ENCODE assay signal across 8 cellular contexts in the genomic region with DNA sequence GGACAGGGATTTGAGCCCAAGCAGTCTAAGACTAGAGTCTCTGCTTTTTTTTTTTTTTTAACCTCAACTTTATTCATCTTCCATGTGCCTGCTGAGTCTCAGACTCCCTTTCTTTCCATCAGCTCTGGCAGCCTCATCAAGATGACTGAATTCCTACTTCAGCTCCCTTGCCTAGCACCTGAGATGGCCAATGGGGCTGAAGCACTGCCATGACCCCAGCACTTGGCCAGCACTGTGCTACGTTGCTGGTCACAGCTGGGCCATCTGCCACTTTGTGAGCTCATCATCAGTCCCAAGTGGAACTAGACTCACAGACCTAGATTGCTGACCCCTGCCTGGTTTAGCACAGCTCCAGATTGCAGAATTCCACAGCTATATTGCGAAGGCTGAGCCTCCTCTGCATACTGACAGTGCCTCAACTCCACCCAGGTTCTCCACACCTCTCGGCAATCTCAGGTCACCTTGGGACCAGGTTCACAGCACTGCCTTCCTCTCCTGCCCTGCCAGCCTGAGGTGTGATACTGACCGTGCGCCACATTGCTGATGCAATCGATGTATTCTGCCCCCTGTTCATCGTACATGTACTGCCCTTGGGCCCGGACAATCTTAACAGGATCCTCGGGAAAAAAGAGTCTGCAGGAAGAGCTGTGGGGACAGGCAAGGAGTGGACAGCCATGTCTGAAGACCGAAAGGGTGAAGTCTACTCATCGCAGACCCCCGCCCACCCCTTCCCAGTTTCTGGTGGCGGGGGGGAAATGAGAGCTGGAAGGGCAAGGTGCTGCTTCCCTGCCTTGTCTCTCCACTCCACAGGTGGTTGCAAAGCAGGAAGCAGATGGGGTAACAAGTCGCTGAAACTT. TPM values are rescaled to one million over a fixed set of nuclear protein-coding genes. Genes with fewer than 3 reads are reported as not detected.
DNase-seq lines count a peak whose midpoint lies in the region; ATAC-seq, FAIRE-seq and TF ChIP-seq lines count a peak whose summit lies in the region.

No MANE protein-coding gene starts in this region.

- no peak for FAIRE-seq in kidney (lab: Jason Lieb, UNC)

- H3K79me2 ChIP-seq in SK-N-SH (ENCODE audit: insufficient read depth) = peaks cover 28% of the 10 kb centered on the region

- H3K36me3 ChIP-seq in SK-N-SH (replicated peaks in 1 of 2; ENCODE audit: control insufficient read depth in 1 of 2, insufficient read depth in 2 of 2, low read length in 1 of 2) (peaks cover 7 to 27% of the 10 kb centered on the region in 2 experiments), kidney (ENCODE audit: control insufficient read depth in 1 of 2, insufficient read depth in 2 of 2, low read length in 2 of 2) (peaks cover 11 to 28% of the 10 kb centered on the region in 2 donors), subcutaneous abdominal adipose tissue (ENCODE audit: control insufficient read depth in 5 of 5, insufficient read depth in 5 of 5, low read length in 5 of 5) (peaks cover 3 to 47% (median 31%) of the 10 kb centered on the region in 5 donors)

- TF ChIP-seq EP300 in SK-N-SH (IDR thresholded peaks at IDR 0.05; ENCODE audit: borderline replicate concordance in 1 of 2, low read depth in 1 of 2, low read length in 1 of 2) = no peak

- peak overlapping the region; percentile 87 for H3K4me3 ChIP-seq in SK-N-SH (ENCODE audit: low read depth in 2 of 2, low read length in 1 of 2)
- peak overlapping the region; percentile 79 to 82 for H3K4me3 ChIP-seq in kidney (ENCODE audit: low read length in 2 of 2)
- H3K4me3 ChIP-seq in subcutaneous abdominal adipose tissue (ENCODE audit: low read depth in 1 of 5, low read length in 5 of 5) = peak overlapping the region; percentile 83 to 87 (median 84)

- no peaks in the 10 kb centered on the region for H4K20me1 ChIP-seq in SK-N-SH (ENCODE audit: insufficient read depth)

- H3K4me1 ChIP-seq in SK-N-SH (ENCODE audit: control insufficient read depth in 1 of 2, insufficient read depth in 2 of 2, low read depth in 1 of 2, low read length in 1 of 2) = peaks cover 11 to 31% of the 10 kb centered on the region in 2 experiments; a peak in 2 of 4 replicates
- H3K4me1 ChIP-seq in kidney (ENCODE audit: control insufficient read depth in 1 of 2, insufficient read depth in 1 of 2, low read depth in 1 of 2, low read length in 2 of 2) = peaks cover 13 to 24% of the 10 kb centered on the region in 2 donors
- peaks cover 10 to 71% (median 46%) of the 10 kb centered on the region in 5 donors for H3K4me1 ChIP-seq in subcutaneous abdominal adipose tissue (ENCODE audit: control insufficient read depth in 5 of 5, insufficient read depth in 5 of 5, low read length in 5 of 5)

- in situ Hi-C loops in GM13977 (cut with MboI; ENCODE audit: low pct_unique_long_range_greater_than_20kb, low sequenced_read_pairs, unreplicated experiment) = no loop called here

- H3F3A ChIP-seq in SK-N-SH (replicated peaks; ENCODE audit: insufficient read depth) = peaks cover 11% of the 10 kb centered on the region

- WGBS in SK-N-SH (ENCODE audit: low lambda C conversion rate) = 49% methylated on average over 14 of the region's 14 CpGs

- ATAC-seq in SK-N-SH treated with all-trans-retinoic acid at 6 μM for 48 hours (no peak), GM18873 (IDR thresholded peaks at IDR 0.05; ENCODE audit: low FRiP score, unreplicated experiment) (no peak)

- CTCF ChIA-PET in SK-N-SH (lab: Yijun Ruan, JAX) = interaction anchor here (1.2 to 12.2 kb wide), 3 partner anchors 10 to 361 kb away, joined by 4 to 147 read pairs (median 5); a partner anchor contains a TSS

- POLR2A ChIA-PET in SK-N-SH (lab: Yijun Ruan, JAX) = interaction anchor here (0.6 to 2.0 kb wide), 8 partner anchors 9 to 359 kb away, joined by 3 to 6 read pairs (median 3); a partner anchor contains a TSS

- intact Hi-C loops in kidney (cut with DNase I) = no loop called here

- H3K9me2 ChIP-seq in SK-N-SH = no peaks in the 10 kb centered on the region

- H3K27me3 ChIP-seq in SK-N-SH (ENCODE audit: insufficient read depth) (no peaks in the 10 kb centered on the region), subcutaneous abdominal adipose tissue (ENCODE audit: control insufficient read depth in 5 of 5, insufficient read depth in 4 of 5, low read length in 5 of 5) (no peaks in the 10 kb centered on the region)

- H3K27ac ChIP-seq in SK-N-SH (ENCODE audit: low read depth in 2 of 2, low read length in 1 of 2) (peak overlapping the region in 1 of 2 experiments; percentile 24; a peak in 1 of 4 replicates), kidney (ENCODE audit: low read depth in 2 of 2, low read length in 2 of 2) (no peak overlapping the region), subcutaneous abdominal adipose tissue (ENCODE audit: low read depth, low read length) (peak overlapping the region; percentile 91)

- peak overlapping the region; percentile 98 for H3K4me2 ChIP-seq in SK-N-SH

- H3K9me3 ChIP-seq in SK-N-SH (no peaks in the 10 kb centered on the region), kidney (ENCODE audit: control insufficient read depth in 1 of 2, low read length in 2 of 2) (no peaks in the 10 kb centered on the region), subcutaneous abdominal adipose tissue (ENCODE audit: control insufficient read depth in 5 of 5, low read length in 5 of 5) (no peaks in the 10 kb centered on the region)

- H3K9ac ChIP-seq in SK-N-SH (peak overlapping the region; percentile 83), kidney (ENCODE audit: low read length in 2 of 2) (peak overlapping the region; percentile 66 to 87), subcutaneous abdominal adipose tissue (ENCODE audit: low read length in 5 of 5) (peak overlapping the region; percentile 87 to 95 (median 92))

- DNase-seq in SK-N-SH (no peak), amniotic epithelial cell (ENCODE audit: low read depth) (peak; percentile 17), kidney (peak; percentile 66), GM13977 (ENCODE audit: low spot score) (no peak), H4 (ENCODE audit: low spot score) (no peak)

- no peak for TF ChIP-seq RAD21 in SK-N-SH (IDR thresholded peaks at IDR 0.05; ENCODE audit: low read length)

- H2AFZ ChIP-seq in SK-N-SH (ENCODE audit: low read depth) = 0 out of 2 replicates have a peak overlapping the region, but pooled peaks have one; percentile 93

- TF ChIP-seq CTCF in SK-N-SH (IDR thresholded peaks at IDR 0.05) = no peak
- TF ChIP-seq CTCF in kidney (IDR thresholded peaks at IDR 0.05; ENCODE audit: borderline replicate concordance, extremely low read depth, insufficient read depth) = no peak
- TF ChIP-seq CTCF in GM13977 (IDR thresholded peaks at IDR 0.05; ENCODE audit: extremely low read depth, insufficient read depth, missing control alignments) = no peak

TF ChIP-seq in SK-N-SH, 30 proteins besides CTCF, POLR2A, EP300 and RAD21 (continues in another document):
- TF ChIP-seq POLR2AphosphoS5 (IDR thresholded peaks at IDR 0.05; ENCODE audit: low read depth, low read length) (no peak), FOSL2 (IDR thresholded peaks at IDR 0.05; ENCODE audit: borderline replicate concordance, low read depth) (no peak), TAF1 (IDR thresholded peaks at IDR 0.05; ENCODE audit: borderline replicate concordance, low read depth, low read length) (no peak), ELF1 (IDR thresholded peaks at IDR 0.05) (no peak)
- TF ChIP-seq, protein P1, sequence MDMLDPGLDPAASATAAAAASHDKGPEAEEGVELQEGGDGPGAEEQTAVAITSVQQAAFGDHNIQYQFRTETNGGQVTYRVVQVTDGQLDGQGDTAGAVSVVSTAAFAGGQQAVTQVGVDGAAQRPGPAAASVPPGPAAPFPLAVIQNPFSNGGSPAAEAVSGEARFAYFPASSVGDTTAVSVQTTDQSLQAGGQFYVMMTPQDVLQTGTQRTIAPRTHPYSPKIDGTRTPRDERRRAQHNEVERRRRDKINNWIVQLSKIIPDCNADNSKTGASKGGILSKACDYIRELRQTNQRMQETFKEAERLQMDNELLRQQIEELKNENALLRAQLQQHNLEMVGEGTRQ (IDR thresholded peaks at IDR 0.05; ENCODE audit: borderline replicate concordance, low read depth, low read length) = no peak

TF ChIP-seq in SK-N-SH treated with all-trans-retinoic acid at 6 μM for 48 hours, 23 proteins besides CTCF, POLR2A, EP300 and RAD21:
- TF ChIP-seq ESRRG (CRISPR knock-in tag; IDR thresholded peaks at IDR 0.05) = no peak

RNA-seq across cellular contexts. Expression of a gene that starts 1.5 kb away (rescaled TPM):
- polyA plus RNA-seq in SK-N-SH (2012; rRNA removed) (46.8 and 61.3 TPM in 2 replicates), kidney (ENCODE audit: insufficient read depth, low read depth, low replicate concordance) (35.3 TPM)
- polyA plus RNA-seq in SK-N-SH (2012; cell fraction: cytosol; rRNA removed) = 18.4 and 23.3 TPM in 2 replicates
- 262 and 272 TPM in 2 replicates for polyA plus RNA-seq in SK-N-SH (2012; cell fraction: nucleus; rRNA removed)
- 116 TPM for total RNA-seq in kidney
- 14.4 and 16.3 TPM in 2 replicates for total RNA-seq in H4 (2014; rRNA removed; shearing (Covaris generic))

RNA-seq across cellular contexts. Expression of a gene that starts 26.8 kb away (rescaled TPM):
- polyA plus RNA-seq in SK-N-SH (2012; rRNA removed) (157 and 164 TPM in 2 replicates), kidney (ENCODE audit: insufficient read depth, low read depth, low replicate concordance) (81.8 TPM)
- 179 and 207 TPM in 2 replicates for polyA plus RNA-seq in SK-N-SH (2012; cell fraction: cytosol; rRNA removed)
- 80.9 and 111 TPM in 2 replicates for polyA plus RNA-seq in SK-N-SH (2012; cell fraction: nucleus; rRNA removed)
- 130 TPM for total RNA-seq in kidney
- total RNA-seq in H4 (2014; rRNA removed; shearing (Covaris generic)) = 138 and 184 TPM in 2 replicates

RNA-seq across cellular contexts. Expression of a gene that starts 43.9 kb away (rescaled TPM):
- polyA plus RNA-seq in SK-N-SH (2012; rRNA removed) = not detected in 2 replicates
- 0.01 TPM in 2 replicates for polyA plus RNA-seq in SK-N-SH (2012; cell fraction: cytosol; rRNA removed)
- polyA plus RNA-seq in SK-N-SH (2012; cell fraction: nucleus; rRNA removed) = not detected in 2 replicates
- total RNA-seq in kidney = not detected
- polyA plus RNA-seq in kidney (ENCODE audit: insufficient read depth, low read depth, low replicate concordance) = not detected
- total RNA-seq in H4 (2014; rRNA removed; shearing (Covaris generic)) = not detected in 2 replicates

Comparison
In these comparisons a context has a peak if more than half of its experiments do, and no peak if none do; other contexts are left out.
1. DNase-seq: peak in amniotic epithelial cell (single experiment) and kidney (single experiment); none in SK-N-SH (single experiment), GM13977 (single experiment) and H4 (single experiment).
2. Peak in every context shown above with its lines, with median percentiles within 50 percentile points of each other: H3K4me3 ChIP-seq and H3K9ac ChIP-seq.